ENCODE assay signal across 9 cellular contexts in the genomic region with DNA sequence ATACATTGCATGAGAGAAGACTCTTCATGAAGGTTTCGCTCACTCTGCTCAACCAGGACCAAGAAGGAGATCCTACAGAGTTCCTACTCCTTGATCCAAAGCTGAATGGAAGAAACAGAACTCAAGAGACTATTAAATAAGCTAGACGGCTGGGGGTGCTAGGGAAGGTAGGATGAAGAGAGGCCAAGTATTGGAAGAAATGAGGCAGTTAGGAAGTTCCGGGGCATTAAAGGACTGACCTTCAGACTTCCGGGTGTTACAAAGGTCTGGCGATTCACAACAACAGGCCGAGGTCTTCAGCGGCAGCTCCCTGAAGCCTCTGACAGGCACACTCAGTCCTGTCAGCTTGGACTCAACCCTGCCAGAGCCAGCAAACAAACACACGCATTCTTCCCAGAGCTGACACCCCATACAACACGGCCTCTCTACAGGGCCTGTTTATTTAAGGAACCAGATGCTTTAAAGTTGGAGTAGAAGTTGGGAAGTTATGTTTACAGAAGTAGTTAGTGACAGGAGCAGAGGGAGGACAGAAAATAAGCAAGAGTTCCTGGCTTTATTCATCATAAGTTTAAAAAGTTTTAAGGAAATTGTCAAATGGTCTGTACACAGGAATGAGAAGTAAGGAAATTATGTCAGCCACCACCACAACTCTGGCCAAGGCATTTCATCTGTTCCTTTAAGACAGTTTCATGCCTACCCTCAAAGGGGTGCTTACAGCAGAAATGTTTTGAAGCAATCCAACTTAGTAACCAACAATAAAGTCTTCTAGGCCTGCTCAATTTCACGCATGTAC. TPM values are rescaled to one million over a fixed set of nuclear protein-coding genes. Genes with fewer than 3 reads are reported as not detected.
A peak's percentile ranks its signal among the peaks of the same experiment; 100 is the strongest.
DNase-seq lines count a peak whose midpoint lies in the region; ATAC-seq, FAIRE-seq and TF ChIP-seq lines count a peak whose summit lies in the region.
"Had no signal": no experiment of that assay in that cellular context is flagged by ENCODE, and none has a peak within 500 bp of the region (broad histone marks: within the 10 kb centered on the region; RNA-seq: fewer than 3 reads in every experiment).

No MANE protein-coding gene starts in this region.

- no peaks in the 10 kb centered on the region for H3K9me3 Mint-ChIP-seq in activated CD8-positive, alpha-beta T cell treated with anti-CD3 and anti-CD28 coated beads, Interleukin-2, amount 10 ng/mL, durations not matched to agents 7 days and 5 days (ENCODE audit: insufficient read depth)

- POLR2A ChIA-PET in activated CD8-positive, alpha-beta T cell treated with anti-CD3 and anti-CD28 coated beads, Interleukin-2, amount 10 ng/mL, durations not matched to agents 7 days and 5 days (lab: Charles Lee), result no interaction called here

- peaks cover 50% of the 10 kb centered on the region for H3K27me3 Mint-ChIP-seq in activated CD8-positive, alpha-beta T cell treated with anti-CD3 and anti-CD28 coated beads, Interleukin-2, amount 10 ng/mL, durations not matched to agents 7 days and 5 days (ENCODE audit: low read depth)

- DNase-seq in Ammon's horn (ENCODE audit: low spot score) (peak; percentile 93), NOMO-1 treated with dmso at 0.1 percent for 144 hours (lab: John Stamatoyannopoulos, UW; ENCODE audit: unreplicated experiment) (peak; percentile 26), erythroblast (lab: John Stamatoyannopoulos, UW) (peak; percentile 35 to 47), GM19240 (ENCODE audit: insufficient read length, low spot score) (no peak), urothelium cell line (ENCODE audit: low spot score) (no peak)
- no peak for DNase-seq in activated CD8-positive, alpha-beta T cell treated with anti-CD3 and anti-CD28 coated beads, Interleukin-2, amount 10 ng/mL, durations not matched to agents 7 days and 5 days

- CTCF ChIA-PET in activated CD8-positive, alpha-beta T cell treated with anti-CD3 and anti-CD28 coated beads, Interleukin-2, amount 10 ng/mL, durations not matched to agents 7 days and 5 days (lab: Charles Lee), result interaction anchor here (1.3 to 2.4 kb wide), 4 partner anchors 22 to 140 kb away, joined by 3 to 8 read pairs (median 6); no protein-coding TSS in a partner anchor

- no peak overlapping the region for H3K4me3 Mint-ChIP-seq in activated CD8-positive, alpha-beta T cell treated with anti-CD3 and anti-CD28 coated beads, Interleukin-2, amount 10 ng/mL, durations not matched to agents 7 days and 5 days

- FAIRE-seq in urothelium cell line (lab: Jason Lieb, UNC), result no peak

- peaks cover 54% of the 10 kb centered on the region for H3K4me1 ChIP-seq in neuron (ENCODE audit: insufficient read depth, low read length)

- TF ChIP-seq POLR2A in erythroblast (IDR thresholded peaks at IDR 0.05; ENCODE audit: low read length), result no peak

- peaks cover 15% of the 10 kb centered on the region for H3K36me3 ChIP-seq in neuron (ENCODE audit: insufficient read depth, low read length)
- H3K36me3 ChIP-seq: ovary had no signal

- H3K9me3 ChIP-seq in neuron (ENCODE audit: low read length), result no peaks in the 10 kb centered on the region
- H3K9me3 ChIP-seq: ovary had no signal

- no peak overlapping the region for H2AFZ ChIP-seq in neuron (ENCODE audit: low read depth, low read length)

- no peaks in the 10 kb centered on the region for H3K27me3 ChIP-seq in neuron (ENCODE audit: insufficient read depth, low read length)
- H3K27me3 ChIP-seq: ovary had no signal

- peaks cover 39% of the 10 kb centered on the region for H3K4me1 Mint-ChIP-seq in activated CD8-positive, alpha-beta T cell treated with anti-CD3 and anti-CD28 coated beads, Interleukin-2, amount 10 ng/mL, durations not matched to agents 7 days and 5 days (ENCODE audit: low read depth)

- ATAC-seq in HG02623 (IDR thresholded peaks at IDR 0.05; ENCODE audit: unreplicated experiment), result no peak
- no peak for ATAC-seq in activated CD8-positive, alpha-beta T cell treated with anti-CD3 and anti-CD28 coated beads, Interleukin-2, amount 10 ng/mL, durations not matched to agents 7 days and 5 days

- H3K27ac Mint-ChIP-seq in activated CD8-positive, alpha-beta T cell treated with anti-CD3 and anti-CD28 coated beads, Interleukin-2, amount 10 ng/mL, durations not matched to agents 7 days and 5 days, result no peak overlapping the region

- H3K36me3 Mint-ChIP-seq in activated CD8-positive, alpha-beta T cell treated with anti-CD3 and anti-CD28 coated beads, Interleukin-2, amount 10 ng/mL, durations not matched to agents 7 days and 5 days (ENCODE audit: low read depth), result peaks cover 3% of the 10 kb centered on the region

- peak overlapping the region; percentile 24 for H3K4me3 ChIP-seq in neuron (ENCODE audit: low read length)
- H3K4me3 ChIP-seq: ovary had no signal

RNA-seq across cellular contexts. Expression of a gene that starts 4.7 kb away (rescaled TPM):
- 10 to 100 TPM; 10.8 to 14.0 TPM for total RNA-seq in activated CD8-positive, alpha-beta T cell treated with anti-CD3 and anti-CD28 coated beads, Interleukin-2, amount 10 ng/mL, durations not matched to agents 7 days and 5 days

RNA-seq across cellular contexts. Expression of a gene that starts 33.3 kb away (rescaled TPM):
- total RNA-seq in activated CD8-positive, alpha-beta T cell treated with anti-CD3 and anti-CD28 coated beads, Interleukin-2, amount 10 ng/mL, durations not matched to agents 7 days and 5 days, result 100 to 1,000 TPM; 174 to 189 TPM

Comparison
In these comparisons a context has a peak if more than half of its experiments do, and no peak if none do; other contexts are left out.
1. DNase-seq: peak in Ammon's horn (single experiment), NOMO-1 treated with dmso at 0.1 percent for 144 hours (single experiment) and erythroblast (2 of 2); none in GM19240 (single experiment), urothelium cell line (single experiment) and activated CD8-positive, alpha-beta T cell treated with anti-CD3 and anti-CD28 coated beads, Interleukin-2, amount 10 ng/mL, durations not matched to agents 7 days and 5 days (single experiment).